In genomic region chr20:25494506-25495188, GRCh38 we compare ENCODE assay signal across 1 cellular context.
TF ChIP-seq lines count a peak whose summit lies in the region.

No MANE protein-coding gene starts in this region.

TF ChIP-seq in K562, 482 proteins besides CTCF, POLR2A, EP300 and RAD21 (continued from another document):
- no peak for TF ChIP-seq E2F4 (CRISPR knock-in tag; IDR thresholded peaks at IDR 0.05; ENCODE audit: low read depth)
TF ChIP-seq in K562: peak in this region for 2.
